ENCODE assay signal across 25 cellular contexts in genomic region chr13:88257706-88258105, GRCh38.
"Had no signal": no experiment of that assay in that cellular context is flagged by ENCODE, and none has a peak within 500 bp of the region (broad histone marks: within the 10 kb centered on the region; RNA-seq: fewer than 3 reads in every experiment).

No MANE protein-coding gene starts in this region.

- H3K4me3 ChIP-seq: left ventricle myocardium inferior, lung, mucosa of descending colon, ovary, skin epidermis, stomach, testis, tibial artery, upper lobe of right lung, uterus had no signal

- ATAC-seq: mucosa of descending colon; naive thymus-derived CD4-positive, alpha-beta T cell; natural killer cell treated with Interleukin-12 subunit alpha and Interleukin-12 subunit beta and Interleukin-15 and Interleukin-18, amount 100 ng/mL, for 72 hours; right cardiac atrium; sciatic nerve; stimulated activated naive B cell treated with anti-CD40 and anti-IgM and Interleukin-4, amounts not matched to agents 10 μg/mL and 1 μg/mL and 100 μg/mL, for 72 hours; stimulated activated naive CD8-positive, alpha-beta T cell treated with anti-CD3 and anti-CD28 coated beads, Interleukin-15, Interleukin-2, amounts not matched to agents 100 U/mL and 50 U/mL, for 24 hours; upper lobe of right lung had no signal

- H3K9me3 ChIP-seq: left ventricle myocardium inferior, mucosa of descending colon, ovary, stomach, testis, tibial artery, upper lobe of right lung, uterus had no signal

- H3K27me3 ChIP-seq: ovary, stomach, testis, tibial artery, upper lobe of right lung, uterus had no signal

- FAIRE-seq: keratinocyte had no signal

- DNase-seq: hippocampal formation; left ventricle myocardium inferior; midbrain; mucosa of descending colon; naive thymus-derived CD4-positive, alpha-beta T cell; ovary; retina; right cardiac atrium; stimulated activated CD4-positive, alpha-beta T cell treated with anti-CD3 and anti-CD28 coated beads, Interleukin-12 subunit alpha, Interleukin-12 subunit beta, amount 100 ng/mL, for 4 hours; stimulated activated CD4-positive, alpha-beta T cell treated with anti-CD3 and anti-CD28 coated beads, Interleukin-15, amount 100 ng/mL, for 24 hours; stimulated activated CD4-positive, alpha-beta T cell treated with anti-CD3 and anti-CD28 coated beads, Interleukin-2, amount 100 ng/mL, for 24 hours; stimulated activated CD4-positive, alpha-beta T cell treated with anti-CD3 and anti-CD28 coated beads, Interleukin-4, amount 100 ng/mL, for 1 hour; stimulated activated naive B cell treated with anti-CD40 and anti-IgM and Interleukin-4, amounts not matched to agents 10 μg/mL and 1 μg/mL and 100 μg/mL, for 72 hours; stimulated activated naive CD8-positive, alpha-beta T cell treated with anti-CD3 and anti-CD28 coated beads, Interleukin-15, Interleukin-2, amounts not matched to agents 100 U/mL and 50 U/mL, for 24 hours; stomach; testis; tibial artery; trophoblast cell; upper lobe of right lung; uterus had no signal

- H3K27ac ChIP-seq: left ventricle myocardium inferior, ovary, skin epidermis, stomach, testis, tibial artery, upper lobe of right lung, uterus had no signal

- H3K36me3 ChIP-seq: left ventricle myocardium inferior, ovary, stomach, tibial artery, upper lobe of right lung, uterus had no signal

- H3K4me1 ChIP-seq: left ventricle myocardium inferior, stomach, testis, tibial artery, upper lobe of right lung, uterus had no signal
